1 cellular context compared by ENCODE assay signal in the genomic region with DNA sequence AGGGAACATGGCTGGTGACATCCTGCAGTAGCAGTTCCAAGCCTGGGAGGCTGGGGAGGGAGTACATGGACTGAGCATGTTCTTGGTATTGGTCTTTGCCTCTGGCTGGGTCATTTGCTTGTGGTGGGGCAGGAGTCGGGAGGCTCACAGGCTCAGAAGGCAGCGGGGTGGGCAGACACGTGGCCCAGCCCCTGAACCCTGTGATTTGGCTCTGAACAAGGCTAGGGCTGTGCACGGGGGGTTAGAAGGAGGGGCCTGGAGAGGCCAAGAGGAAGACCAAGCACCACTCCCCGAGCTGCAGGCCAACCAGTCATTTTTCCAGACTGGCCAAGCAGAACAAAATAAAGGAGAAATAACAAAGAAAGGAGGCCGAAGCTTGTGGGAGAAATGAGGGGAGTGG.
TF ChIP-seq lines count a peak whose summit lies in the region.

No MANE protein-coding gene starts in this region.

TF ChIP-seq in H1, 55 proteins besides CTCF, POLR2A, EP300 and RAD21:
- TF ChIP-seq EGR1 (IDR thresholded peaks at IDR 0.05; ENCODE audit: borderline replicate concordance, low read depth, low read length): no peak
- TF ChIP-seq, protein P1, sequence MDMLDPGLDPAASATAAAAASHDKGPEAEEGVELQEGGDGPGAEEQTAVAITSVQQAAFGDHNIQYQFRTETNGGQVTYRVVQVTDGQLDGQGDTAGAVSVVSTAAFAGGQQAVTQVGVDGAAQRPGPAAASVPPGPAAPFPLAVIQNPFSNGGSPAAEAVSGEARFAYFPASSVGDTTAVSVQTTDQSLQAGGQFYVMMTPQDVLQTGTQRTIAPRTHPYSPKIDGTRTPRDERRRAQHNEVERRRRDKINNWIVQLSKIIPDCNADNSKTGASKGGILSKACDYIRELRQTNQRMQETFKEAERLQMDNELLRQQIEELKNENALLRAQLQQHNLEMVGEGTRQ (IDR thresholded peaks at IDR 0.05; ENCODE audit: low read length): 0 out of 2 replicates have a peak, but pooled peaks have one; percentile 3
TF ChIP-seq in H1: peak in this region for 1.
